Comparison of ENCODE assay signal across 2 cellular contexts in genomic region chr2:80007722-80008503, GRCh38.
A peak's percentile ranks its signal among the peaks of the same experiment; 100 is the strongest.
TF ChIP-seq lines count a peak whose summit lies in the region.

No MANE protein-coding gene starts in this region.

TF ChIP-seq in IMR-90, 13 proteins besides CTCF, POLR2A, EP300 and RAD21:
- TF ChIP-seq CEBPB (IDR thresholded peaks at IDR 0.05; ENCODE audit: low read depth, low read length) (0 out of 2 replicates have a peak, but pooled peaks have one; percentile 2), ELK1 (IDR thresholded peaks at IDR 0.05; ENCODE audit: borderline replicate concordance, low read depth, low read length) (no peak), CHD1 (IDR thresholded peaks at IDR 0.05; ENCODE audit: low read depth, low read length) (no peak), MAZ (IDR thresholded peaks at IDR 0.05; ENCODE audit: borderline replicate concordance, low read depth, low read length) (no peak), RCOR1 (IDR thresholded peaks at IDR 0.05; ENCODE audit: insufficient replicate concordance, low read length) (no peak), RFX5 (IDR thresholded peaks at IDR 0.05; ENCODE audit: low read depth, low read length) (no peak)

TF ChIP-seq in H1, 55 proteins besides CTCF, POLR2A, EP300 and RAD21:
- TF ChIP-seq BRCA1 (IDR thresholded peaks at IDR 0.05; ENCODE audit: low read depth, low read length) = no peak
- peak; percentile 92 for TF ChIP-seq NANOG (IDR thresholded peaks at IDR 0.05; ENCODE audit: insufficient read depth, low read depth, low read length, poor library complexity, severe bottlenecking)
- no peak for TF ChIP-seq ASH2L (IDR thresholded peaks at IDR 0.05; ENCODE audit: low read length)
- TF ChIP-seq POU5F1 (IDR thresholded peaks at IDR 0.05; ENCODE audit: low read depth, low read length) = no peak
- no peak for TF ChIP-seq HDAC6 (IDR thresholded peaks at IDR 0.05; ENCODE audit: low read depth, low read length)
- TF ChIP-seq HDAC2 (IDR thresholded peaks at IDR 0.05; ENCODE audit: borderline replicate concordance in 1 of 2, low read depth in 2 of 2, low read length in 2 of 2) = peak in 1 of 2 experiments; percentile 40; a peak in 1 of 4 replicates
- TF ChIP-seq MAX (IDR thresholded peaks at IDR 0.05) = no peak
- no peak for TF ChIP-seq SIN3A (conservative IDR thresholded peaks at IDR 0.05 in 1 of 2, IDR thresholded peaks at IDR 0.05 in 1 of 2; ENCODE audit: low read depth in 1 of 2, low read length in 2 of 2)
- no peak for TF ChIP-seq KDM1A (IDR thresholded peaks at IDR 0.05; ENCODE audit: borderline replicate concordance, low read length)
- peak; percentile 41; the same call in 1 of the 2 replicates for TF ChIP-seq CEBPB (IDR thresholded peaks at IDR 0.05; ENCODE audit: low read depth, low read length)
- TF ChIP-seq CHD1 (IDR thresholded peaks at IDR 0.05; ENCODE audit: low read depth, low read length) = no peak
- TF ChIP-seq BACH1 (IDR thresholded peaks at IDR 0.05; ENCODE audit: low read length) = no peak
- TF ChIP-seq SAP30 (IDR thresholded peaks at IDR 0.05; ENCODE audit: insufficient read depth, insufficient replicate concordance, low read length) = no peak
- no peak for TF ChIP-seq RXRA (IDR thresholded peaks at IDR 0.05; ENCODE audit: insufficient read depth, low read depth, low read length)
- no peak for TF ChIP-seq SUZ12 (IDR thresholded peaks at IDR 0.05; ENCODE audit: low read length)
- no peak for TF ChIP-seq ZNF274 (IDR thresholded peaks at IDR 0.05; ENCODE audit: borderline replicate concordance, extremely low read depth, low read length)
- no peak for TF ChIP-seq KDM5A (IDR thresholded peaks at IDR 0.05; ENCODE audit: low read length)
- no peak for TF ChIP-seq CBX8 (IDR thresholded peaks at IDR 0.05; ENCODE audit: borderline replicate concordance, low read depth, low read length)
- TF ChIP-seq EZH2 (IDR thresholded peaks at IDR 0.05; ENCODE audit: low read depth, low read length, severe bottlenecking) = no peak
- TF ChIP-seq USF2 (IDR thresholded peaks at IDR 0.05; ENCODE audit: low read length) = no peak
- no peak for TF ChIP-seq NRF1 (IDR thresholded peaks at IDR 0.05; ENCODE audit: low read depth, low read length)
- TF ChIP-seq BCL11A (IDR thresholded peaks at IDR 0.05; ENCODE audit: low read depth in 2 of 2, low read length in 2 of 2) = peak; percentile 67 to 98
- TF ChIP-seq SIRT6 (IDR thresholded peaks at IDR 0.05; ENCODE audit: low read length) = no peak
- TF ChIP-seq CTBP2 (IDR thresholded peaks at IDR 0.05; ENCODE audit: borderline replicate concordance, insufficient read depth, insufficient read length, low read length) = no peak
- no peak for TF ChIP-seq MAFK (IDR thresholded peaks at IDR 0.05; ENCODE audit: low read depth, low read length)
- TF ChIP-seq GTF2F1 (IDR thresholded peaks at IDR 0.05; ENCODE audit: borderline replicate concordance, low read depth, low read length) = no peak
TF ChIP-seq in H1: peak in this region for 4.
